ENCODE assay signal across 8 cellular contexts in genomic region chr5:170126061-170126460, GRCh38. TPM values are rescaled to one million over a fixed set of nuclear protein-coding genes. Genes with fewer than 3 reads are reported as not detected.
"Had no signal": no experiment of that assay in that cellular context is flagged by ENCODE, and none has a peak within 500 bp of the region (broad histone marks: within the 10 kb centered on the region; RNA-seq: fewer than 3 reads in every experiment).

No MANE protein-coding gene starts in this region.

- H3K4me1 Mint-ChIP-seq: IgD-negative memory B cell had no signal

- ATAC-seq: HepG2, K562 had no signal

- DNase-seq: IMR-90, KBM-7 had no signal

- H3K4me3 ChIP-seq: K562 had no signal

- H3K27ac ChIP-seq: HL-60 had no signal

- H3K36me3 Mint-ChIP-seq: IgD-negative memory B cell had no signal

RNA-seq across cellular contexts. Expression of gene FOXI1, which starts 20.4 kb away (rescaled TPM):
- total RNA-seq: HepG2, HT-29, HT1080, IMR-90, K562 had no signal
- polyA plus RNA-seq: HepG2, IgD-negative memory B cell, IMR-90, K562 had no signal
